In the genomic region with DNA sequence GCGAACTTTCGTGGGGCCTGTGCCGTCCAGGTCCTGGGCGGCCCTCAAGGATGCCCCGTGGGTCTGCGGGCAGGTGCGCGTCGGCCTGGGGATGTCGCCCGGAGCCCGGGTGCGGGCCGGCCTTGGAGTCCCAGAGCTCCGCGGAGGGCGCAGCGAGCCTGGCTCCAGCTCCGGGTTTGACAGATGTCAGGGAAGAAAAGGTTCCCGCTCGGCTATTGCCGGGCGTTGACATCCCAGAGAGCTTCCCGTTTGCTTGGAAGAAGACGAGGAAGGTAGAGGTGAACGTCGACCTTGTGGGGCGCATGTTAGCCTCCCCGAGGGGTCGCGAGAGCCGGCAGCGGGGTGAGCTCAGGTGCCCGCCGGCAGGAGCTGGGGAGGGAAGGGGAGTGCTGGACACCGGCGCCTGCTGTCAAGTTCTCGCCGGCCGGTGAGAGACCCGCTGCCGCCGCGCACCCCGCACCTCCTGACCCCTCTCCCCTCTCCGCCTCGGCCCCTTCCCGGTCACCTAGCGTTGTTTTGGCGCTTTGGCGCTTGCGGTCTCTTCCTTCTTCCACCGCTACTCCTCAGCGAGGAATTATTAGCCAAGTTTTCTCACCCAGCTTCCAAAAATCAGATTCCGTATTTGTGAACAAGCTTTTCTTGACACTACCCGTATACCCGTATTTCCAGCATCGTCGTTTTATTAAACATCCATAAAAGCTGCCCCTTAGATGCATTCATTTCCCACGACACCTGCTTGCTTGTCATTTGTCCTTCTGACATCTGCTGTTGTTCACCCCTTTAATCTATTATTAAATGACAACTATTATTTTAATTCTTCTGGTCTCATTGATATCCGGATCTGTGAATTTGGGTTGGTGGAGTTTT, we compare ENCODE assay signal across 8 cellular contexts. TPM values are rescaled to one million over a fixed set of nuclear protein-coding genes. Genes with fewer than 3 reads are reported as not detected.
DNase-seq lines count a peak whose midpoint lies in the region; ATAC-seq and TF ChIP-seq lines count a peak whose summit lies in the region.

No MANE protein-coding gene starts in this region.

- intact Hi-C loops in posterior vena cava (cut with DNase I) = loop anchor here in 1 of 2 donors (10.0 kb wide), 1 partner anchor 56 kb away; no protein-coding TSS in a partner anchor

- peak overlapping the region; percentile 58 for H3K4me3 ChIP-seq in NT2/D1 (ENCODE audit: insufficient read length, low read depth)
- H3K4me3 ChIP-seq in endodermal cell (ENCODE audit: low read length) = peak overlapping the region; percentile 65

- peaks cover 52% of the 10 kb centered on the region for H3K27me3 Mint-ChIP-seq in T-helper 2 cell treated with Interferon-gamma antibody and Interleukin-4, amounts not matched to agents 5 μg/mL and 100 μg/mL, for 36 hours (ENCODE audit: low read depth)
- H3K27me3 Mint-ChIP-seq in endodermal cell (ENCODE audit: insufficient read depth) = peaks cover 78% of the 10 kb centered on the region
- H3K27me3 Mint-ChIP-seq in nephron progenitor cell (ENCODE audit: low read depth, poor library complexity) = peaks cover 76% of the 10 kb centered on the region

- no peak overlapping the region for H3K27ac Mint-ChIP-seq in T-helper 2 cell treated with Interferon-gamma antibody and Interleukin-4, amounts not matched to agents 5 μg/mL and 100 μg/mL, for 36 hours
- no peak overlapping the region for H3K27ac Mint-ChIP-seq in endodermal cell
- no peak overlapping the region for H3K27ac Mint-ChIP-seq in nephron progenitor cell

- ATAC-seq in HG02840 (IDR thresholded peaks at IDR 0.05; ENCODE audit: low FRiP score, unreplicated experiment) = no peak
- ATAC-seq in activated CD4-positive, CD25-positive, alpha-beta regulatory T cell treated with anti-CD3 and anti-CD28 coated beads, Interleukin-2, amount 50 U/mL, for 24 hours = no peak

- H3K36me3 Mint-ChIP-seq in T-helper 2 cell treated with Interferon-gamma antibody and Interleukin-4, amounts not matched to agents 5 μg/mL and 100 μg/mL, for 36 hours (ENCODE audit: low read depth) = peaks cover 2% of the 10 kb centered on the region
- H3K36me3 Mint-ChIP-seq in endodermal cell (ENCODE audit: low read depth) (no peaks in the 10 kb centered on the region), nephron progenitor cell (ENCODE audit: low read depth) (no peaks in the 10 kb centered on the region)

- H3K4me3 Mint-ChIP-seq in T-helper 2 cell treated with Interferon-gamma antibody and Interleukin-4, amounts not matched to agents 5 μg/mL and 100 μg/mL, for 36 hours = peak overlapping the region; percentile 87
- H3K4me3 Mint-ChIP-seq in endodermal cell (peak overlapping the region; percentile 82), nephron progenitor cell (peak overlapping the region; percentile 78)

- H3K9ac ChIP-seq in NT2/D1 (ENCODE audit: insufficient read length, low read depth) = no peak overlapping the region
- H3K9ac ChIP-seq in endodermal cell (ENCODE audit: extremely low read depth, low read length, poor library complexity, severe bottlenecking) = no peak overlapping the region

- H3K4me1 ChIP-seq in NT2/D1 (ENCODE audit: insufficient read depth, insufficient read length) = peaks cover 2% of the 10 kb centered on the region
- peaks cover 5% of the 10 kb centered on the region for H3K4me1 ChIP-seq in endodermal cell (ENCODE audit: control insufficient read depth, insufficient read depth, low read length)

- H3K36me3 ChIP-seq in NT2/D1 (ENCODE audit: insufficient read depth, insufficient read length, low read length) = no peaks in the 10 kb centered on the region
- H3K36me3 ChIP-seq in endodermal cell (ENCODE audit: control insufficient read depth, insufficient read depth, low read length) = no peaks in the 10 kb centered on the region

- H3K4me1 Mint-ChIP-seq in T-helper 2 cell treated with Interferon-gamma antibody and Interleukin-4, amounts not matched to agents 5 μg/mL and 100 μg/mL, for 36 hours (ENCODE audit: low read depth) = peaks cover 35% of the 10 kb centered on the region
- H3K4me1 Mint-ChIP-seq in endodermal cell = peaks cover 15% of the 10 kb centered on the region
- H3K4me1 Mint-ChIP-seq in nephron progenitor cell = peaks cover 23% of the 10 kb centered on the region

- H3K9me3 ChIP-seq in NT2/D1 (ENCODE audit: insufficient read depth, low read length) (no peaks in the 10 kb centered on the region), endodermal cell (ENCODE audit: control insufficient read depth, low read length) (no peaks in the 10 kb centered on the region)

- no peaks in the 10 kb centered on the region for H3K9me3 Mint-ChIP-seq in T-helper 2 cell treated with Interferon-gamma antibody and Interleukin-4, amounts not matched to agents 5 μg/mL and 100 μg/mL, for 36 hours
- no peaks in the 10 kb centered on the region for H3K9me3 Mint-ChIP-seq in endodermal cell
- no peaks in the 10 kb centered on the region for H3K9me3 Mint-ChIP-seq in nephron progenitor cell

- WGBS in endodermal cell (ENCODE audit: insufficient coverage in 1 of 2, insufficient read length in 1 of 2), 2 experiments = 3% methylated on average over 40 to 61 of the region's 61 CpGs

- no peak overlapping the region for H3K27ac ChIP-seq in endodermal cell (ENCODE audit: low read depth, low read length)

- no peak for TF ChIP-seq CTCF in endodermal cell (conservative IDR thresholded peaks at IDR 0.05)
- no peak for TF ChIP-seq CTCF in nephron progenitor cell (IDR thresholded peaks at IDR 0.05)

- peaks cover 59% of the 10 kb centered on the region for H3K27me3 ChIP-seq in NT2/D1 (ENCODE audit: insufficient read depth, insufficient read length)
- peaks cover 76% of the 10 kb centered on the region for H3K27me3 ChIP-seq in endodermal cell (ENCODE audit: control insufficient read depth, insufficient read depth, low read length, poor library complexity, severe bottlenecking)

- DNase-seq in T-helper 2 cell treated with Interferon-gamma antibody and Interleukin-4, amounts not matched to agents 5 μg/mL and 100 μg/mL, for 36 hours (ENCODE audit: low spot score) = no peak
- DNase-seq in T-helper 2 cell (no peak), NT2/D1 (ENCODE audit: low read depth, low spot score) (no peak), endodermal cell (peak; percentile 76), nephron progenitor cell (peak; percentile 38), posterior vena cava (ENCODE audit: low spot score) (no peak)

RNA-seq across cellular contexts. Expression of a gene that starts 1.3 kb away (rescaled TPM):
- total RNA-seq in endodermal cell (1 to 10 TPM; 3.7 to 7.2 TPM), posterior vena cava (10 to 100 TPM; 17.6 to 28.4 TPM)
- polyA plus RNA-seq in endodermal cell (2013, experiment 1 of 2) = 4.3 TPM
- 5.7 TPM for polyA plus RNA-seq in endodermal cell (2013, experiment 2 of 2)

Comparison
In these comparisons a context has a peak if more than half of its experiments do, and no peak if none do; other contexts are left out.
1. DNase-seq: peak in endodermal cell (single experiment) and nephron progenitor cell (single experiment); none in T-helper 2 cell treated with Interferon-gamma antibody and Interleukin-4, amounts not matched to agents 5 μg/mL and 100 μg/mL, for 36 hours (single experiment), T-helper 2 cell (0 of 5), NT2/D1 (single experiment) and posterior vena cava (single experiment).
2. Peak in every context shown above with its lines, with median percentiles within 50 percentile points of each other: H3K4me3 Mint-ChIP-seq.